In the genomic region with DNA sequence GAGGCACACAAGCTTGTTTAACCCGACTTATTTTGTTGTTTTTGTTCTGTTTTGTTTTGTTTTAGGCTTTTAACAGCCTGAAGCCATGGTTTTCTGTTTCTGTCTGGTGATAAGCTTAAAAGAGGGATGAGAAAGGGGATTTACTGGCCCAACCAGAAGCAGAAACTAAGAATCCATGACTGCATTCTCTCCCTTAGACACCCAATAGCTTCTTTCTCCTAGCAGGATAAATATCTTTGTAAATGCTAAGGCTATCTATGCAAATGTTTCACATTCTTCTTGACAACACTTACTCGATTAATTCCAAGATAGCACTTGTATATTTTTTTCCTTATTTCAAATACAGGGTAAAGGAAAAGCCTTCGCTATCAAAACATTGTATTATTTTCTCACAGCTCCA, we compare ENCODE assay signal across 1 cellular context.
TF ChIP-seq lines count a peak whose summit lies in the region.

No MANE protein-coding gene starts in this region.

TF ChIP-seq in WTC11, 78 proteins besides CTCF, POLR2A, EP300 and RAD21 (continued from another document):
- TF ChIP-seq, protein P1, sequence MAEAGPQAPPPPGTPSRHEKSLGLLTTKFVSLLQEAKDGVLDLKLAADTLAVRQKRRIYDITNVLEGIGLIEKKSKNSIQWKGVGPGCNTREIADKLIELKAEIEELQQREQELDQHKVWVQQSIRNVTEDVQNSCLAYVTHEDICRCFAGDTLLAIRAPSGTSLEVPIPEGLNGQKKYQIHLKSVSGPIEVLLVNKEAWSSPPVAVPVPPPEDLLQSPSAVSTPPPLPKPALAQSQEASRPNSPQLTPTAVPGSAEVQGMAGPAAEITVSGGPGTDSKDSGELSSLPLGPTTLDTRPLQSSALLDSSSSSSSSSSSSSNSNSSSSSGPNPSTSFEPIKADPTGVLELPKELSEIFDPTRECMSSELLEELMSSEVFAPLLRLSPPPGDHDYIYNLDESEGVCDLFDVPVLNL (CRISPR knock-in tag; IDR thresholded peaks at IDR 0.05; ENCODE audit: borderline replicate concordance, low read depth), result no peak
- no peak for TF ChIP-seq CBFB (CRISPR knock-in tag; IDR thresholded peaks at IDR 0.05; ENCODE audit: low read depth)
- no peak for TF ChIP-seq GTF2I (CRISPR knock-in tag; conservative IDR thresholded peaks at IDR 0.05)
- no peak for TF ChIP-seq NR3C1 (CRISPR knock-in tag; conservative IDR thresholded peaks at IDR 0.05; ENCODE audit: low read depth)
- TF ChIP-seq SMAD4 (CRISPR knock-in tag; IDR thresholded peaks at IDR 0.05), result no peak
- TF ChIP-seq ZNF532 (CRISPR knock-in tag; IDR thresholded peaks at IDR 0.05; ENCODE audit: borderline replicate concordance), result no peak
- no peak for TF ChIP-seq NFE2L1 (CRISPR knock-in tag; IDR thresholded peaks at IDR 0.05)
- TF ChIP-seq, protein P2, sequence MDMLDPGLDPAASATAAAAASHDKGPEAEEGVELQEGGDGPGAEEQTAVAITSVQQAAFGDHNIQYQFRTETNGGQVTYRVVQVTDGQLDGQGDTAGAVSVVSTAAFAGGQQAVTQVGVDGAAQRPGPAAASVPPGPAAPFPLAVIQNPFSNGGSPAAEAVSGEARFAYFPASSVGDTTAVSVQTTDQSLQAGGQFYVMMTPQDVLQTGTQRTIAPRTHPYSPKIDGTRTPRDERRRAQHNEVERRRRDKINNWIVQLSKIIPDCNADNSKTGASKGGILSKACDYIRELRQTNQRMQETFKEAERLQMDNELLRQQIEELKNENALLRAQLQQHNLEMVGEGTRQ (CRISPR knock-in tag; IDR thresholded peaks at IDR 0.05), result no peak
